In the genomic region with DNA sequence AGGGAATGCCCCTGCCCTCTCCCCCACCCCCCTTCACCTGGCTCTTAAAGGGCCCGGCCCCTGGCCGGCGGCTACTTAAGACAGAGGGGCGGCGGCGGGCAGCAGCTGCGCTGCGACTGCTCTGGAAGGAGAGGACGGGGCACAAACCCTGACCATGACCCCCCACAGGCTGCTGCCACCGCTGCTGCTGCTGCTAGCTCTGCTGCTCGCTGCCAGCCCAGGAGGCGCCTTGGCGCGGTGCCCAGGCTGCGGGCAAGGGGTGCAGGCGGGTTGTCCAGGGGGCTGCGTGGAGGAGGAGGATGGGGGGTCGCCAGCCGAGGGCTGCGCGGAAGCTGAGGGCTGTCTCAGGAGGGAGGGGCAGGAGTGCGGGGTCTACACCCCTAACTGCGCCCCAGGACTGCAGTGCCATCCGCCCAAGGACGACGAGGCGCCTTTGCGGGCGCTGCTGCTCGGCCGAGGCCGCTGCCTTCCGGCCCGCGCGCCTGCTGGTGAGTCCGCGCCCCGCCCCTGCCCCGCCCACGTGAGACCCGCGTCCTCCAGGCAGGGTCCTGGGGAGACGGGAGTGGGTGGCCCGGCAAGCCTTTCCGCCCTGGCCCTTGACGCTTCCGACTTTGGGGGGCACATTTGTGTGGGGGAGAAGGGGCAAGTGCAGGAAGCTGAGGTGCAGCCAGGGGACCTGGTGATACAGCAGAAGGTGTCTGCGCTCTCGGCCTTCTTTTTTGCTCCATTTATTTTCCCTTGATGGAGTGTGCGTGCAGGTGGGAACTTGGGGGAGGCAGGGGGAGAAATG, we compare ENCODE assay signal across 1 cellular context.
TF ChIP-seq lines count a peak whose summit lies in the region.

A gene with protein sequence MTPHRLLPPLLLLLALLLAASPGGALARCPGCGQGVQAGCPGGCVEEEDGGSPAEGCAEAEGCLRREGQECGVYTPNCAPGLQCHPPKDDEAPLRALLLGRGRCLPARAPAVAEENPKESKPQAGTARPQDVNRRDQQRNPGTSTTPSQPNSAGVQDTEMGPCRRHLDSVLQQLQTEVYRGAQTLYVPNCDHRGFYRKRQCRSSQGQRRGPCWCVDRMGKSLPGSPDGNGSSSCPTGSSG (plus strand): TSS at position 104 of the 790 bp plus-strand sequence. CDS start 51 bp downstream, at position 155.

TF ChIP-seq in HepG2, 621 proteins besides CTCF, POLR2A, EP300 and RAD21 (continued from another document and continues in another):
- TF ChIP-seq, protein P1, sequence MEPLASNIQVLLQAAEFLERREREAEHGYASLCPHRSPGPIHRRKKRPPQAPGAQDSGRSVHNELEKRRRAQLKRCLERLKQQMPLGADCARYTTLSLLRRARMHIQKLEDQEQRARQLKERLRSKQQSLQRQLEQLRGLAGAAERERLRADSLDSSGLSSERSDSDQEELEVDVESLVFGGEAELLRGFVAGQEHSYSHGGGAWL (CRISPR knock-in tag; IDR thresholded peaks at IDR 0.05), result no peak; the same call in 1 of the 2 replicates
- TF ChIP-seq ZNF326 (CRISPR knock-in tag; IDR thresholded peaks at IDR 0.05; ENCODE audit: borderline replicate concordance) (no peak), ZNF746 (CRISPR knock-in tag; IDR thresholded peaks at IDR 0.05) (no peak; the same call in 1 of the 2 replicates), LCORL (IDR thresholded peaks at IDR 0.05) (no peak), LCORL (CRISPR knock-in tag; IDR thresholded peaks at IDR 0.05) (no peak; the same call in 1 of the 2 replicates), ZNF510 (CRISPR knock-in tag; IDR thresholded peaks at IDR 0.05; ENCODE audit: low read depth) (no peak), SP140L (CRISPR knock-in tag; IDR thresholded peaks at IDR 0.05; ENCODE audit: borderline replicate concordance) (no peak), ZNF207 (IDR thresholded peaks at IDR 0.05; ENCODE audit: borderline replicate concordance) (no peak), RFX5 (IDR thresholded peaks at IDR 0.05; ENCODE audit: low read depth, low read length) (no peak), TGIF2 (CRISPR knock-in tag; IDR thresholded peaks at IDR 0.05) (no peak), ARNT (IDR thresholded peaks at IDR 0.05) (no peak), ZNF292 (CRISPR knock-in tag; IDR thresholded peaks at IDR 0.05; ENCODE audit: borderline replicate concordance, low read depth) (no peak), ZNF138 (CRISPR knock-in tag; IDR thresholded peaks at IDR 0.05; ENCODE audit: low read depth) (no peak), HOXA5 (CRISPR knock-in tag; IDR thresholded peaks at IDR 0.05) (no peak), U2AF1 (optimal IDR thresholded peaks at IDR 0.05; ENCODE audit: low read depth, low read length) (no peak), ZNF431 (CRISPR knock-in tag; IDR thresholded peaks at IDR 0.05; ENCODE audit: borderline replicate concordance, low read depth) (no peak), NBN (conservative IDR thresholded peaks at IDR 0.05) (no peak), MED8 (CRISPR knock-in tag; IDR thresholded peaks at IDR 0.05; ENCODE audit: insufficient replicate concordance) (no peak), SAP130 (CRISPR knock-in tag; IDR thresholded peaks at IDR 0.05; ENCODE audit: low read depth) (peak; percentile 69), TCF12 (IDR thresholded peaks at IDR 0.05) (no peak), TCF12 (CRISPR knock-in tag; IDR thresholded peaks at IDR 0.05) (no peak), AHR (CRISPR knock-in tag; IDR thresholded peaks at IDR 0.05) (no peak), ZNF496 (CRISPR knock-in tag; IDR thresholded peaks at IDR 0.05; ENCODE audit: insufficient replicate concordance) (no peak), TBL1XR1 (IDR thresholded peaks at IDR 0.05; ENCODE audit: borderline replicate concordance, low read length, partially characterized antibody) (no peak), HMGA1 (CRISPR knock-in tag; conservative IDR thresholded peaks at IDR 0.05) (no peak), SRSF4 (IDR thresholded peaks at IDR 0.05; ENCODE audit: low read depth, low read length, poor library complexity, severe bottlenecking) (no peak), ZNF619 (CRISPR knock-in tag; IDR thresholded peaks at IDR 0.05) (no peak), STAT5B (CRISPR knock-in tag; IDR thresholded peaks at IDR 0.05) (no peak), POGZ (CRISPR knock-in tag; IDR thresholded peaks at IDR 0.05) (no peak), ZNF616 (CRISPR knock-in tag; IDR thresholded peaks at IDR 0.05; ENCODE audit: low read depth) (no peak), KDM2A (CRISPR knock-in tag; IDR thresholded peaks at IDR 0.05; ENCODE audit: borderline replicate concordance, low read depth) (no peak), ZNF644 (CRISPR knock-in tag; IDR thresholded peaks at IDR 0.05; ENCODE audit: low read depth) (no peak), CEBPG (CRISPR knock-in tag; IDR thresholded peaks at IDR 0.05) (no peak), SIN3B (IDR thresholded peaks at IDR 0.05; ENCODE audit: low read length) (no peak), NFE2L1 (CRISPR knock-in tag; IDR thresholded peaks at IDR 0.05; ENCODE audit: borderline replicate concordance) (no peak), GTF2F1 (IDR thresholded peaks at IDR 0.05; ENCODE audit: low read length) (no peak), ZNF20 (CRISPR knock-in tag; IDR thresholded peaks at IDR 0.05) (no peak), FOSL2 (CRISPR knock-in tag; IDR thresholded peaks at IDR 0.05) (no peak), AGO1 (IDR thresholded peaks at IDR 0.05; ENCODE audit: low read depth, low read length, poor library complexity, severe bottlenecking) (no peak)
- TF ChIP-seq, protein P2, sequence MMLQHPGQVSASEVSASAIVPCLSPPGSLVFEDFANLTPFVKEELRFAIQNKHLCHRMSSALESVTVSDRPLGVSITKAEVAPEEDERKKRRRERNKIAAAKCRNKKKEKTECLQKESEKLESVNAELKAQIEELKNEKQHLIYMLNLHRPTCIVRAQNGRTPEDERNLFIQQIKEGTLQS (CRISPR knock-in tag; IDR thresholded peaks at IDR 0.05), result no peak
- TF ChIP-seq, protein P3, sequence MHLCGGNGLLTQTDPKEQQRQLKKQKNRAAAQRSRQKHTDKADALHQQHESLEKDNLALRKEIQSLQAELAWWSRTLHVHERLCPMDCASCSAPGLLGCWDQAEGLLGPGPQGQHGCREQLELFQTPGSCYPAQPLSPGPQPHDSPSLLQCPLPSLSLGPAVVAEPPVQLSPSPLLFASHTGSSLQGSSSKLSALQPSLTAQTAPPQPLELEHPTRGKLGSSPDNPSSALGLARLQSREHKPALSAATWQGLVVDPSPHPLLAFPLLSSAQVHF (CRISPR knock-in tag; IDR thresholded peaks at IDR 0.05), result peak; percentile 71; the same call in 1 of the 2 replicates
- TF ChIP-seq, protein P4, sequence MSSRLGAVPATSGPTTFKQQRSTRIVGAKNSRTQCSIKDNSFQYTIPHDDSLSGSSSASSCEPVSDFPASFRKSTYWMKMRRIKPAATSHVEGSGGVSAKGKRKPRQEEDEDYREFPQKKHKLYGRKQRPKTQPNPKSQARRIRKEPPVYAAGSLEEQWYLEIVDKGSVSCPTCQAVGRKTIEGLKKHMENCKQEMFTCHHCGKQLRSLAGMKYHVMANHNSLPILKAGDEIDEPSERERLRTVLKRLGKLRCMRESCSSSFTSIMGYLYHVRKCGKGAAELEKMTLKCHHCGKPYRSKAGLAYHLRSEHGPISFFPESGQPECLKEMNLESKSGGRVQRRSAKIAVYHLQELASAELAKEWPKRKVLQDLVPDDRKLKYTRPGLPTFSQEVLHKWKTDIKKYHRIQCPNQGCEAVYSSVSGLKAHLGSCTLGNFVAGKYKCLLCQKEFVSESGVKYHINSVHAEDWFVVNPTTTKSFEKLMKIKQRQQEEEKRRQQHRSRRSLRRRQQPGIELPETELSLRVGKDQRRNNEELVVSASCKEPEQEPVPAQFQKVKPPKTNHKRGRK (CRISPR knock-in tag; IDR thresholded peaks at IDR 0.05), result no peak
- TF ChIP-seq, protein P5, sequence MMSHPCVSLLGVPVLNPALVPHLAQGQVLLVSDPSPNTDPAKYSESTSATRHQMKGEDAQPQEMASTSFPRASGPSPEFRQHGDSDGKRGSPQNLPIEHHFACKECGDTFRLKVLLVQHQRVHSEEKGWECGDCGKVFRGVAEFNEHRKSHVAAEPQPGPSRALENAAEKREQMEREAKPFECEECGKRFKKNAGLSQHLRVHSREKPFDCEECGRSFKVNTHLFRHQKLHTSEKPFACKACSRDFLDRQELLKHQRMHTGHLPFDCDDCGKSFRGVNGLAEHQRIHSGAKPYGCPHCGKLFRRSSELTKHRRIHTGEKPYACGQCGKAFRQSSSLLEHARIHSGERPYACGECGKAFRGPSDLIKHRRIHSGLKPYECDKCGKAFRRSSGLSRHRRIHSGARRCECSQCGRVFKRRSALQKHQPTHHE (CRISPR knock-in tag; IDR thresholded peaks at IDR 0.05; ENCODE audit: borderline replicate concordance), result no peak
- TF ChIP-seq, protein P6, sequence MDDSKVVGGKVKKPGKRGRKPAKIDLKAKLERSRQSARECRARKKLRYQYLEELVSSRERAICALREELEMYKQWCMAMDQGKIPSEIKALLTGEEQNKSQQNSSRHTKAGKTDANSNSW (CRISPR knock-in tag; IDR thresholded peaks at IDR 0.05; ENCODE audit: borderline replicate concordance), result no peak
- TF ChIP-seq, protein P7, sequence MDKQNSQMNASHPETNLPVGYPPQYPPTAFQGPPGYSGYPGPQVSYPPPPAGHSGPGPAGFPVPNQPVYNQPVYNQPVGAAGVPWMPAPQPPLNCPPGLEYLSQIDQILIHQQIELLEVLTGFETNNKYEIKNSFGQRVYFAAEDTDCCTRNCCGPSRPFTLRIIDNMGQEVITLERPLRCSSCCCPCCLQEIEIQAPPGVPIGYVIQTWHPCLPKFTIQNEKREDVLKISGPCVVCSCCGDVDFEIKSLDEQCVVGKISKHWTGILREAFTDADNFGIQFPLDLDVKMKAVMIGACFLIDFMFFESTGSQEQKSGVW (CRISPR knock-in tag; IDR thresholded peaks at IDR 0.05; ENCODE audit: borderline replicate concordance), result no peak
- TF ChIP-seq, protein P8, sequence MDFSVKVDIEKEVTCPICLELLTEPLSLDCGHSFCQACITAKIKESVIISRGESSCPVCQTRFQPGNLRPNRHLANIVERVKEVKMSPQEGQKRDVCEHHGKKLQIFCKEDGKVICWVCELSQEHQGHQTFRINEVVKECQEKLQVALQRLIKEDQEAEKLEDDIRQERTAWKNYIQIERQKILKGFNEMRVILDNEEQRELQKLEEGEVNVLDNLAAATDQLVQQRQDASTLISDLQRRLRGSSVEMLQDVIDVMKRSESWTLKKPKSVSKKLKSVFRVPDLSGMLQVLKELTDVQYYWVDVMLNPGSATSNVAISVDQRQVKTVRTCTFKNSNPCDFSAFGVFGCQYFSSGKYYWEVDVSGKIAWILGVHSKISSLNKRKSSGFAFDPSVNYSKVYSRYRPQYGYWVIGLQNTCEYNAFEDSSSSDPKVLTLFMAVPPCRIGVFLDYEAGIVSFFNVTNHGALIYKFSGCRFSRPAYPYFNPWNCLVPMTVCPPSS (IDR thresholded peaks at IDR 0.05), result no peak
- TF ChIP-seq, protein P9, sequence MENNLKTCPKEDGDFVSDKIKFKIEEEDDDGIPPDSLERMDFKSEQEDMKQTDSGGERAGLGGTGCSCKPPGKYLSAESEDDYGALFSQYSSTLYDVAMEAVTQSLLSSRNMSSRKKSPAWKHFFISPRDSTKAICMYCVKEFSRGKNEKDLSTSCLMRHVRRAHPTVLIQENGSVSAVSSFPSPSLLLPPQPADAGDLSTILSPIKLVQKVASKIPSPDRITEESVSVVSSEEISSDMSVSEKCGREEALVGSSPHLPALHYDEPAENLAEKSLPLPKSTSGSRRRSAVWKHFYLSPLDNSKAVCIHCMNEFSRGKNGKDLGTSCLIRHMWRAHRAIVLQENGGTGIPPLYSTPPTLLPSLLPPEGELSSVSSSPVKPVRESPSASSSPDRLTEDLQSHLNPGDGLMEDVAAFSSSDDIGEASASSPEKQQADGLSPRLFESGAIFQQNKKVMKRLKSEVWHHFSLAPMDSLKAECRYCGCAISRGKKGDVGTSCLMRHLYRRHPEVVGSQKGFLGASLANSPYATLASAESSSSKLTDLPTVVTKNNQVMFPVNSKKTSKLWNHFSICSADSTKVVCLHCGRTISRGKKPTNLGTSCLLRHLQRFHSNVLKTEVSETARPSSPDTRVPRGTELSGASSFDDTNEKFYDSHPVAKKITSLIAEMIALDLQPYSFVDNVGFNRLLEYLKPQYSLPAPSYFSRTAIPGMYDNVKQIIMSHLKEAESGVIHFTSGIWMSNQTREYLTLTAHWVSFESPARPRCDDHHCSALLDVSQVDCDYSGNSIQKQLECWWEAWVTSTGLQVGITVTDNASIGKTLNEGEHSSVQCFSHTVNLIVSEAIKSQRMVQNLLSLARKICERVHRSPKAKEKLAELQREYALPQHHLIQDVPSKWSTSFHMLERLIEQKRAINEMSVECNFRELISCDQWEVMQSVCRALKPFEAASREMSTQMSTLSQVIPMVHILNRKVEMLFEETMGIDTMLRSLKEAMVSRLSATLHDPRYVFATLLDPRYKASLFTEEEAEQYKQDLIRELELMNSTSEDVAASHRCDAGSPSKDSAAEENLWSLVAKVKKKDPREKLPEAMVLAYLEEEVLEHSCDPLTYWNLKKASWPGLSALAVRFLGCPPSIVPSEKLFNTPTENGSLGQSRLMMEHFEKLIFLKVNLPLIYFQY (CRISPR knock-in tag; IDR thresholded peaks at IDR 0.05; ENCODE audit: borderline replicate concordance), result no peak
- TF ChIP-seq, protein P10, sequence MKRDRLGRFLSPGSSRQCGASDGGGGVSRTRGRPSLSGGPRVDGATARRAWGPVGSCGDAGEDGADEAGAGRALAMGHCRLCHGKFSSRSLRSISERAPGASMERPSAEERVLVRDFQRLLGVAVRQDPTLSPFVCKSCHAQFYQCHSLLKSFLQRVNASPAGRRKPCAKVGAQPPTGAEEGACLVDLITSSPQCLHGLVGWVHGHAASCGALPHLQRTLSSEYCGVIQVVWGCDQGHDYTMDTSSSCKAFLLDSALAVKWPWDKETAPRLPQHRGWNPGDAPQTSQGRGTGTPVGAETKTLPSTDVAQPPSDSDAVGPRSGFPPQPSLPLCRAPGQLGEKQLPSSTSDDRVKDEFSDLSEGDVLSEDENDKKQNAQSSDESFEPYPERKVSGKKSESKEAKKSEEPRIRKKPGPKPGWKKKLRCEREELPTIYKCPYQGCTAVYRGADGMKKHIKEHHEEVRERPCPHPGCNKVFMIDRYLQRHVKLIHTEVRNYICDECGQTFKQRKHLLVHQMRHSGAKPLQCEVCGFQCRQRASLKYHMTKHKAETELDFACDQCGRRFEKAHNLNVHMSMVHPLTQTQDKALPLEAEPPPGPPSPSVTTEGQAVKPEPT (CRISPR knock-in tag; IDR thresholded peaks at IDR 0.05; ENCODE audit: low read depth), result no peak
- TF ChIP-seq, protein P11, sequence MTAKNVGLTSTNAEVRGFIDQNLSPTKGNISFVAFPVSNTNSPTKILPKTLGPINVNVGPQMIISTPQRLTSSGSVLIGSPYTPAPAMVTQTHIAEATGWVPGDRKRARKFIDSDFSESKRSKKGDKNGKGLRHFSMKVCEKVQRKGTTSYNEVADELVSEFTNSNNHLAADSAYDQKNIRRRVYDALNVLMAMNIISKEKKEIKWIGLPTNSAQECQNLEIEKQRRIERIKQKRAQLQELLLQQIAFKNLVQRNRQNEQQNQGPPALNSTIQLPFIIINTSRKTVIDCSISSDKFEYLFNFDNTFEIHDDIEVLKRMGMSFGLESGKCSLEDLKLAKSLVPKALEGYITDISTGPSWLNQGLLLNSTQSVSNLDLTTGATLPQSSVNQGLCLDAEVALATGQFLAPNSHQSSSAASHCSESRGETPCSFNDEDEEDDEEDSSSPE (CRISPR knock-in tag; IDR thresholded peaks at IDR 0.05), result no peak
- TF ChIP-seq, protein P12, sequence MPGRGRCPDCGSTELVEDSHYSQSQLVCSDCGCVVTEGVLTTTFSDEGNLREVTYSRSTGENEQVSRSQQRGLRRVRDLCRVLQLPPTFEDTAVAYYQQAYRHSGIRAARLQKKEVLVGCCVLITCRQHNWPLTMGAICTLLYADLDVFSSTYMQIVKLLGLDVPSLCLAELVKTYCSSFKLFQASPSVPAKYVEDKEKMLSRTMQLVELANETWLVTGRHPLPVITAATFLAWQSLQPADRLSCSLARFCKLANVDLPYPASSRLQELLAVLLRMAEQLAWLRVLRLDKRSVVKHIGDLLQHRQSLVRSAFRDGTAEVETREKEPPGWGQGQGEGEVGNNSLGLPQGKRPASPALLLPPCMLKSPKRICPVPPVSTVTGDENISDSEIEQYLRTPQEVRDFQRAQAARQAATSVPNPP (CRISPR knock-in tag; IDR thresholded peaks at IDR 0.05), result no peak
